In genomic region chr20:61673152-61673551, GRCh38 we compare ENCODE assay signal across 22 cellular contexts.
"Had no signal": no experiment of that assay in that cellular context is flagged by ENCODE, and none has a peak within 500 bp of the region (broad histone marks: within the 10 kb centered on the region; RNA-seq: fewer than 3 reads in every experiment).

No MANE protein-coding gene starts in this region.

- H3K9me3 ChIP-seq: esophagus muscularis mucosa, left ventricle myocardium inferior, mucosa of descending colon, right atrium auricular region, vagina had no signal

- H3K27me3 Mint-ChIP-seq: activated CD4-positive, alpha-beta T cell treated with anti-CD3 and anti-CD28 coated beads, Interleukin-2, amount 10 ng/mL, durations not matched to agents 24 days and 14 days; activated naive CD8-positive, alpha-beta T cell treated with anti-CD3 and anti-CD28 coated beads, Interleukin-2, amount 10 ng/mL, durations not matched to agents 7 days and 5 days; central memory CD8-positive, alpha-beta T cell had no signal

- H3K27me3 ChIP-seq: brain microvascular endothelial cell, hepatocyte, right atrium auricular region, tibial nerve, vagina had no signal

- H2AFZ ChIP-seq: hepatocyte had no signal

- H3K9me3 Mint-ChIP-seq: activated CD4-positive, alpha-beta T cell treated with anti-CD3 and anti-CD28 coated beads, Interleukin-2, amount 10 ng/mL, durations not matched to agents 24 days and 14 days; central memory CD8-positive, alpha-beta T cell had no signal

- H3K79me2 ChIP-seq: hepatocyte had no signal

- H3K27ac Mint-ChIP-seq: activated CD4-positive, alpha-beta T cell treated with anti-CD3 and anti-CD28 coated beads, Interleukin-2, amount 10 ng/mL, durations not matched to agents 24 days and 14 days; activated naive CD8-positive, alpha-beta T cell treated with anti-CD3 and anti-CD28 coated beads, Interleukin-2, amount 10 ng/mL, durations not matched to agents 7 days and 5 days; memory B cell; natural killer cell had no signal

- H3K4me2 ChIP-seq: hepatocyte had no signal

- ATAC-seq: mucosa of descending colon, natural killer cell had no signal

- H3K4me3 ChIP-seq: coronary artery, esophagus muscularis mucosa, hepatocyte, left ventricle myocardium inferior, mucosa of descending colon, right atrium auricular region, skin epidermis, tibial nerve, vagina had no signal

- H3K27ac ChIP-seq: brain microvascular endothelial cell, coronary artery, esophagus muscularis mucosa, hepatocyte, left ventricle myocardium inferior, right atrium auricular region, skin epidermis, tibial nerve, vagina had no signal

- H3K4me1 ChIP-seq: esophagus muscularis mucosa, left ventricle myocardium inferior, right atrium auricular region, tibial nerve, vagina had no signal

- H3K36me3 ChIP-seq: brain microvascular endothelial cell, esophagus muscularis mucosa, left ventricle myocardium inferior, right atrium auricular region, tibial nerve, vagina had no signal

- H3K4me1 Mint-ChIP-seq: activated CD4-positive, alpha-beta T cell treated with anti-CD3 and anti-CD28 coated beads, Interleukin-2, amount 10 ng/mL, durations not matched to agents 24 days and 14 days; activated naive CD8-positive, alpha-beta T cell treated with anti-CD3 and anti-CD28 coated beads, Interleukin-2, amount 10 ng/mL, durations not matched to agents 7 days and 5 days; central memory CD8-positive, alpha-beta T cell; natural killer cell had no signal

- DNase-seq: activated CD4-positive, alpha-beta T cell treated with anti-CD3 and anti-CD28 coated beads, Interleukin-2, amount 10 ng/mL, durations not matched to agents 24 days and 14 days; activated CD4-positive, CD25-positive, alpha-beta regulatory T cell; activated naive CD4-positive, alpha-beta T cell; activated naive CD8-positive, alpha-beta T cell treated with anti-CD3 and anti-CD28 coated beads, Interleukin-2, amount 10 ng/mL, durations not matched to agents 7 days and 5 days; brain microvascular endothelial cell; left ventricle myocardium inferior; natural killer cell; occipital lobe; stimulated activated CD4-positive, alpha-beta T cell treated with anti-CD3 and anti-CD28 coated beads, Interleukin-4, amount 100 ng/mL, for 4 hours; stimulated activated CD8-positive, alpha-beta memory T cell treated with anti-CD3 and anti-CD28 coated beads, Interleukin-4, amount 100 ng/mL, for 48 hours; stimulated activated naive CD4-positive, alpha-beta T cell treated with Interleukin-2 at 50 U/mL for 16 hours; substantia nigra had no signal

- H3K4me3 Mint-ChIP-seq: activated CD4-positive, alpha-beta T cell treated with anti-CD3 and anti-CD28 coated beads, Interleukin-2, amount 10 ng/mL, durations not matched to agents 24 days and 14 days; activated naive CD8-positive, alpha-beta T cell treated with anti-CD3 and anti-CD28 coated beads, Interleukin-2, amount 10 ng/mL, durations not matched to agents 7 days and 5 days; central memory CD8-positive, alpha-beta T cell; memory B cell; natural killer cell had no signal

- H3K36me3 Mint-ChIP-seq: activated naive CD8-positive, alpha-beta T cell treated with anti-CD3 and anti-CD28 coated beads, Interleukin-2, amount 10 ng/mL, durations not matched to agents 7 days and 5 days; memory B cell; natural killer cell had no signal
